ENCODE assay signal across 33 cellular contexts in the genomic region with DNA sequence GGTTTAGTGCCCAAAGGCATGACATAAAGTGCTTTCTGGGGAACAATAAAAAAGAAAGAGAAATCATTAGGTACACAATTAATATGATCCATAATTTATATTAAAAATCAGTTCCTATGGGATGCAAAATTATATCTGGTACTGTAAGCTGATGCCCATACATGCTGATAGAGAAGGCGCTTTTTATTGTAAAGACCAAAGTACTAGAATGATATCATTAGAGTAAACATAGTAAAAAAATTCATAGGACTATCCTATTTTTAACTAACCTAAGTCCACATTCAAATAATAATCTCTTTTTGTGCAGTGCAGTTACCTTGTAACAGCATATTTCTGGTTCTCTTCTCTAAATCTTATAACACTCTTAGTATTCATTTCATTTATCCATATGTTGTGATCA.
"Had no signal": no experiment of that assay in that cellular context is flagged by ENCODE, and none has a peak within 500 bp of the region (broad histone marks: within the 10 kb centered on the region; RNA-seq: fewer than 3 reads in every experiment).

No MANE protein-coding gene starts in this region.

- H3K27ac ChIP-seq: ascending aorta, cardiac muscle cell, PC-9, RWPE1, WERI-Rb-1 had no signal

- DNase-seq: activated CD4-positive, alpha-beta memory T cell treated with anti-CD3 and anti-CD28 coated beads, Interleukin-2, amount 10 ng/mL, durations not matched to agents 7 days and 5 days; activated CD4-positive, alpha-beta T cell treated with anti-CD3 and anti-CD28 coated beads for 1 hour; activated CD4-positive, alpha-beta T cell treated with anti-CD3 and anti-CD28 coated beads for 48 hours; activated CD4-positive, CD25-positive, alpha-beta regulatory T cell; activated CD8-positive, alpha-beta memory T cell treated with anti-CD3 and anti-CD28 coated beads for 24 hours; activated CD8-positive, alpha-beta memory T cell treated with anti-CD3 and anti-CD28 coated beads, Interleukin-2, amount 10 ng/mL, durations not matched to agents 7 days and 5 days; activated CD8-positive, alpha-beta memory T cell treated with anti-CD3 and anti-CD28 coated beads, Interleukin-2, amount 50 U/mL, for 48 hours; activated gamma-delta T cell; activated naive CD4-positive, alpha-beta T cell treated with Interleukin-2 at 50 U/mL for 16 hours; activated naive CD8-positive, alpha-beta T cell treated with anti-CD3 and anti-CD28 coated beads, Interleukin-2, amount 10 ng/mL, durations not matched to agents 7 days and 5 days; activated T-cell treated with anti-CD3 and anti-CD28 coated beads, Interleukin-2, amount 50 U/mL, for 72 hours; amygdala; Kasumi-1; KG1; MG63; NCI-H1048; NCI-H1436; NCI-H1694; NCI-H2081 treated with DMSO at 0.1 percent for 48 hours; NCI-H2171; NCI-H524; NK-92 treated with Interleukin-12 subunit alpha and Interleukin-12 subunit beta, amount 100 ng/mL, for 24 hours; PC-9; SIG-M5; SW 1271; T-helper 1 cell; T-helper 2 cell; T-helper 9 cell; WERI-Rb-1 had no signal

- H3K4me3 ChIP-seq: ascending aorta, cardiac muscle cell, MG63, PC-9 had no signal

- H3K4me1 ChIP-seq: ascending aorta had no signal

- H3K4me2 ChIP-seq: PC-9 had no signal

- H3K9me3 ChIP-seq: MG63 had no signal

- ATAC-seq: activated CD8-positive, alpha-beta memory T cell treated with anti-CD3 and anti-CD28 coated beads, Interleukin-2, amount 10 ng/mL, durations not matched to agents 7 days and 5 days; activated T-cell treated with anti-CD3 and anti-CD28 coated beads, Interleukin-2, amount 50 U/mL, for 72 hours; Right ventricle myocardium inferior had no signal

- H3K36me3 ChIP-seq: ascending aorta, cardiac muscle cell, MG63, WERI-Rb-1 had no signal

- H3K27me3 ChIP-seq: ascending aorta, cardiac muscle cell, MG63 had no signal

- H2AFZ ChIP-seq: PC-9 had no signal
